ENCODE assay signal across 22 cellular contexts in the genomic region with DNA sequence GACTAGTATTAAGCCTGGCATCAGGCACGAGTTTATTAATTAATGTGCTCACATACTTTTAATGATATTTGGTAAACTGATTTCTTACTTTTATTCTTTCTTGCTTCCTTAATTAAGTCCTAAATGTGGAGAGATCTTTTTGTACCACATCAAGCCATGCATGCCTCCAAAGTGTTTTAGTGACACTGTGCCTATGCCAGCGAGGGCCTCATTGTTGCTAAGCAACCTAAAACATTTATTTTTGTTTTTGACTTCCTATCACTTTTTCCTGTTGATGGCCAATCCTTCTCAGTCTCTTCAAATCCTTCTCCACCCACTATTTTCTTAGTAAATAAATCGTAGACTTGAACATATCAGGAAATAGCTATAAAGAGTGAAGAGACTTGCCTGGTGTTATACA. TPM values are rescaled to one million over a fixed set of nuclear protein-coding genes. Genes with fewer than 3 reads are reported as not detected.
"Had no signal": no experiment of that assay in that cellular context is flagged by ENCODE, and none has a peak within 500 bp of the region (broad histone marks: within the 10 kb centered on the region; RNA-seq: fewer than 3 reads in every experiment).

No MANE protein-coding gene starts in this region.

- H3K36me3 ChIP-seq: esophagus squamous epithelium, left lung, lower lobe of right lung, neural progenitor cell, sigmoid colon, stomach, tibial nerve, upper lobe of left lung had no signal

- H3K9me3 ChIP-seq: esophagus squamous epithelium, left lung, lower lobe of right lung, sigmoid colon, stomach, tibial nerve, upper lobe of left lung had no signal

- H3K9me3 Mint-ChIP-seq: nephron; neural progenitor cell; stimulated activated effector memory CD8-positive, alpha-beta T cell treated with anti-CD3 and anti-CD28 coated beads, Interleukin-12 subunit alpha, Interleukin-12 subunit beta, amount 100 ng/mL, for 72 hours had no signal

- H3K4me3 Mint-ChIP-seq: nephron; neural progenitor cell; stimulated activated effector memory CD8-positive, alpha-beta T cell treated with anti-CD3 and anti-CD28 coated beads, Interleukin-12 subunit alpha, Interleukin-12 subunit beta, amount 100 ng/mL, for 72 hours had no signal

- H3K4me1 ChIP-seq: lower lobe of right lung, neural progenitor cell, parathyroid adenoma, sigmoid colon, tibial nerve had no signal

- H3K27me3 Mint-ChIP-seq: progenitor cell of endocrine pancreas had no signal

- H3K36me3 Mint-ChIP-seq: neural progenitor cell; stimulated activated effector memory CD8-positive, alpha-beta T cell treated with anti-CD3 and anti-CD28 coated beads, Interleukin-12 subunit alpha, Interleukin-12 subunit beta, amount 100 ng/mL, for 72 hours had no signal

- H3K27ac ChIP-seq: coronary artery, esophagus squamous epithelium, left lung, lower lobe of right lung, neural progenitor cell, parathyroid adenoma, sigmoid colon, stomach, tibial nerve, upper lobe of left lung had no signal

- H3K27me3 ChIP-seq: neural progenitor cell, sigmoid colon, upper lobe of left lung had no signal

- H3K27ac Mint-ChIP-seq: nephron; neural progenitor cell; progenitor cell of endocrine pancreas; stimulated activated effector memory CD8-positive, alpha-beta T cell treated with anti-CD3 and anti-CD28 coated beads, Interleukin-12 subunit alpha, Interleukin-12 subunit beta, amount 100 ng/mL, for 72 hours had no signal

- DNase-seq: dermis blood vessel endothelial cell; effector memory CD4-positive, alpha-beta T cell; erythroblast; esophagus squamous epithelium; foreskin melanocyte; glutamatergic neuron; kidney; left lung; lower lobe of right lung; sigmoid colon; stimulated activated CD4-positive, alpha-beta T cell treated with anti-CD3 and anti-CD28 coated beads, Interleukin-2, amount 100 ng/mL, for 24 hours; stimulated activated CD4-positive, alpha-beta T cell treated with anti-CD3 and anti-CD28 coated beads, Interleukin-4, amount 100 ng/mL, for 24 hours; stimulated activated naive CD4-positive, alpha-beta T cell treated with Interleukin-2 at 50 U/mL for 16 hours; stomach; upper lobe of left lung had no signal

- H3K4me1 Mint-ChIP-seq: neural progenitor cell; stimulated activated effector memory CD8-positive, alpha-beta T cell treated with anti-CD3 and anti-CD28 coated beads, Interleukin-12 subunit alpha, Interleukin-12 subunit beta, amount 100 ng/mL, for 72 hours had no signal

- H3K4me3 ChIP-seq: coronary artery, esophagus squamous epithelium, left lung, lower lobe of right lung, neural progenitor cell, sigmoid colon, stomach, tibial nerve, upper lobe of left lung had no signal

- ATAC-seq: left lung; stimulated activated effector memory CD8-positive, alpha-beta T cell treated with anti-CD3 and anti-CD28 coated beads, Interleukin-12 subunit alpha, Interleukin-12 subunit beta, amount 100 ng/mL, for 72 hours had no signal

RNA-seq across cellular contexts. Expression of a gene that starts 5.5 kb away (rescaled TPM):
- total RNA-seq: dermis blood vessel endothelial cell had no signal
